In the genomic region with DNA sequence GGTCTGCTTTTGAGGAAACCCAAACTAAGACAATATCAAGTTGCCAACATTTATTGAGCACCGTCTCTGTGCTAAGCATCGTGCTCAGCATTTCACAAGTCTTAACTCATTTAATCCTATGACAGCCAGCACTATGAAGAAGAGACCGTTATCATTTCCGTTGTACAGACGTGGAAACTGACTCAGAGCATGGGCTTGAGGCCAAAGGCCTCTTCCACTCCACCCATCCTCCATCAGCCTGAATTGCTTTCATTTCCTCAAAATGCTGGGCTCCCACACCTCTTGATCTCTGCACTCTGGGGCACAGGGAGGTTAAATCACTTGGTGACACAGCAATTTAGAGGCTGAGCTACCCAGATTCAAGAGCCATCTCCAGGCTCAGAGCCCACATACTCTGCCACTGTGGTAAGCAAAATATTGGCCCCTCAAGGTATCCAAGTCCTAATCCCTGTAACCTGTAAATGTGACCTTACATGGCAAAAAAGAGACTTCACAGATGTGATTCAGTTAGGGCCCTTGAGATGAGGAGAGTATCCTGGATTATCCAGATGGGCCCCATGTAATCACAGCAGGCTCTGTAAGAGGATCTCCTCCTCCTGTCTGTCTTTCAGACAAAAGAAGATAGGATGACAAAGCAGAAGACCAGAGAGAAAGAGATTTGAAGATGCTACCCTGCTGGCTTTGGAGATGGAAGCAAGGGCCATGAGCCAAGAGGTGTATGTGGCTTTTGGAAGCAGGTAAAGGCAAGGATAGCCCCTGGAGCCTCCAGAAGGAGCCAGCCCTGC, we compare ENCODE assay signal across 7 cellular contexts. TPM values are rescaled to one million over a fixed set of nuclear protein-coding genes. Genes with fewer than 3 reads are reported as not detected.
A peak's percentile ranks its signal among the peaks of the same experiment; 100 is the strongest.
DNase-seq lines count a peak whose midpoint lies in the region; ATAC-seq and TF ChIP-seq lines count a peak whose summit lies in the region.

No MANE protein-coding gene starts in this region.

- H3K36me3 ChIP-seq in left ventricle myocardium inferior: no peaks in the 10 kb centered on the region

- H3K27me3 ChIP-seq in left ventricle myocardium inferior (ENCODE audit: low read depth): no peaks in the 10 kb centered on the region

- DNase-seq in NOMO-1 treated with dmso at 0.1 percent for 144 hours (lab: John Stamatoyannopoulos, UW; ENCODE audit: unreplicated experiment) (peak; percentile 99), activated T-helper 1 cell treated with Interleukin-2 at 50 U/mL for 16 hours (ENCODE audit: low read depth) (peak; percentile 13), left ventricle myocardium inferior (peak; percentile 49), NCI-H1048 (lab: John Stamatoyannopoulos, UW) (no peak)
- peak; percentile 69 for DNase-seq in stimulated activated CD4-positive, alpha-beta T cell treated with anti-CD3 and anti-CD28 coated beads, Interleukin-15, amount 100 ng/mL, for 24 hours

- peaks cover 24% of the 10 kb centered on the region for H3K4me1 ChIP-seq in left ventricle myocardium inferior

- H3K9me3 ChIP-seq in left ventricle myocardium inferior (replicated peaks): no peaks in the 10 kb centered on the region

- ATAC-seq in GM18873 (IDR thresholded peaks at IDR 0.05; ENCODE audit: low FRiP score, unreplicated experiment) (peak; percentile 97), HG02973 (IDR thresholded peaks at IDR 0.05; ENCODE audit: unreplicated experiment) (peak; percentile 98)

- H3K27ac ChIP-seq in left ventricle myocardium inferior (replicated peaks): peak overlapping the region; percentile 62

- TF ChIP-seq CTCF in left ventricle myocardium inferior (IDR thresholded peaks at IDR 0.05; ENCODE audit: borderline replicate concordance): no peak

- no peak overlapping the region for H3K4me3 ChIP-seq in left ventricle myocardium inferior

- intact Hi-C loops in left ventricle myocardium inferior (cut with micrococcal nuclease): no loop called here

RNA-seq across cellular contexts. Expression of a gene that starts 24.3 kb away (rescaled TPM):
- total RNA-seq in left ventricle myocardium inferior: 34.8 TPM
